10 cellular contexts compared by ENCODE assay signal in the genomic region with DNA sequence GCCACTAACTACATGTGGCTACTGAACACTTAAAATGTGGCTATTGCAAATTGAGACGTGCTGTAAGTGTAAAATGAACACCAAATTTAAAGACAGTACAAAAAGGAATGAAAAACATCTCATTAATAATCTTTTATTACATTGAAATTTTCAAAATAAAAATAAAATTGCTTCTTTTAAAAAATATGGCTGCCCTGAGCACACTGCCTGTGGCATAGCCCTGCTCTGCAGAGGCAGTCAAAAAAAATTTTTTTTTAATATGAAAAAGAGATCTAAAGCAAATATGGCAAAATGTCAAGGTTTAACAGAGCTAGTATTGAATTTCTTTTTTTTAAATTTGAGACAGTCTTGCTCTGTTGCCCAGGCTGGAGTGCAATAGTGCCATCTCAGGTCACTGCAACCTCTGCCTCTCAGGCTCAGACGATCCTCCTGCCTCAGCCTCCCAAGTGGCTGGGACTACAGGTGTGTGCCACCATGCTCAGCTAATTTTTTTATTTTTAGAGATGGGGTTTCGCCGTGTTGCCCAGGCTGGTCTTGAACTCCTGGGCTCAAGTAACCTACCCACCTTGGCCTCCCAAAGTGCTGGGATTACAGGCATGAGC. TPM values are rescaled to one million over a fixed set of nuclear protein-coding genes. Genes with fewer than 3 reads are reported as not detected.
DNase-seq lines count a peak whose midpoint lies in the region; ATAC-seq and TF ChIP-seq lines count a peak whose summit lies in the region.
"Had no signal": no experiment of that assay in that cellular context is flagged by ENCODE, and none has a peak within 500 bp of the region (broad histone marks: within the 10 kb centered on the region; RNA-seq: fewer than 3 reads in every experiment).

No MANE protein-coding gene starts in this region.

- peak; percentile 9 for TF ChIP-seq CTCF in colonic mucosa (IDR thresholded peaks at IDR 0.05)
- TF ChIP-seq CTCF in coronary artery (IDR thresholded peaks at IDR 0.05) = no peak

- peak; percentile 6 for ATAC-seq in GM18508 (IDR thresholded peaks at IDR 0.05; ENCODE audit: insufficient read depth, unreplicated experiment)
- peak; percentile 18 for ATAC-seq in GM21367 (IDR thresholded peaks at IDR 0.05; ENCODE audit: unreplicated experiment)
- peak; percentile 12 for ATAC-seq in HG03103 (IDR thresholded peaks at IDR 0.05; ENCODE audit: low read depth, unreplicated experiment)

- intact Hi-C loops in colonic mucosa (cut with DNase I) = loop anchor here (2.0 to 5.0 kb wide), 2 partner anchors 50 to 228 kb away; partner anchors contain the start of gene C9orf40

- DNase-seq in colonic mucosa (no peak), NK-92 (lab: John Stamatoyannopoulos, UW; ENCODE audit: unreplicated experiment) (no peak), DMS53 treated with DMSO at 0.1 percent for 48 hours (lab: John Stamatoyannopoulos, UW; ENCODE audit: unreplicated experiment) (no peak), coronary artery (ENCODE audit: low spot score) (no peak)
- DNase-seq in activated CD4-positive, alpha-beta T cell treated with anti-CD3 and anti-CD28 coated beads, Interleukin-2, amount 50 U/mL, for 48 hours = no peak
- DNase-seq: activated naive CD4-positive, alpha-beta T cell treated with anti-CD3 and anti-CD28 coated beads for 36 hours; effector CD8-positive, alpha-beta T cell had no signal

- no peak overlapping the region for H3K9ac ChIP-seq in colonic mucosa (ENCODE audit: low read depth in 2 of 2, low read length in 2 of 2)

- H3K9me3 ChIP-seq in colonic mucosa = no peaks in the 10 kb centered on the region

- no peaks in the 10 kb centered on the region for H3K4me1 ChIP-seq in colonic mucosa

- no peak overlapping the region for H3K27ac ChIP-seq in colonic mucosa
- no peak overlapping the region for H3K27ac ChIP-seq in coronary artery

- no peaks in the 10 kb centered on the region for H3K27me3 ChIP-seq in colonic mucosa

- H3K36me3 ChIP-seq in colonic mucosa = no peaks in the 10 kb centered on the region

- H3K4me3 ChIP-seq in colonic mucosa (no peak overlapping the region), coronary artery (no peak overlapping the region)

RNA-seq across cellular contexts. Expression of gene CARNMT1, which starts 25.6 kb away (rescaled TPM):
- total RNA-seq in colonic mucosa = 10 to 100 TPM; 21.6 to 22.9 TPM

RNA-seq across cellular contexts. Expression of gene C9orf40, which starts 49.8 kb away (rescaled TPM):
- total RNA-seq in colonic mucosa = 10 to 100 TPM; 14.4 to 21.9 TPM
